ENCODE assay signal across 10 cellular contexts in genomic region chr9:136572003-136572595, GRCh38. TPM values are rescaled to one million over a fixed set of nuclear protein-coding genes. Genes with fewer than 3 reads are reported as not detected.
DNase-seq lines count a peak whose midpoint lies in the region; ATAC-seq, FAIRE-seq and TF ChIP-seq lines count a peak whose summit lies in the region.
"Had no signal": no experiment of that assay in that cellular context is flagged by ENCODE, and none has a peak within 500 bp of the region (broad histone marks: within the 10 kb centered on the region; RNA-seq: fewer than 3 reads in every experiment).

No MANE protein-coding gene starts in this region.

- no peaks in the 10 kb centered on the region for H3K27me3 ChIP-seq in ectodermal cell (ENCODE audit: control insufficient read depth, insufficient read depth, low read length, poor library complexity, severe bottlenecking)

- peaks cover 53% of the 10 kb centered on the region for H3K4me1 ChIP-seq in ectodermal cell (ENCODE audit: control insufficient read depth, insufficient read depth, low read length)

- ATAC-seq in HG03280 (IDR thresholded peaks at IDR 0.05; ENCODE audit: unreplicated experiment): no peak
- ATAC-seq: left colon had no signal

- no peaks in the 10 kb centered on the region for H3K36me3 ChIP-seq in ectodermal cell (ENCODE audit: control insufficient read depth, insufficient read depth, low read length)

- DNase-seq in kidney tubule cell (ENCODE audit: low spot score) (peak; percentile 95), urothelium cell line (ENCODE audit: low spot score) (peak; percentile 89), NCI-H1694 (lab: John Stamatoyannopoulos, UW) (no peak), NCI-H2081 (lab: John Stamatoyannopoulos, UW) (no peak)
- DNase-seq: activated CD4-positive, alpha-beta T cell treated with anti-CD3 and anti-CD28 coated beads, Interleukin-2, amount 50 U/mL, for 1 hour; KG1; left colon had no signal

- H3K27ac ChIP-seq in ectodermal cell (ENCODE audit: insufficient read depth, low read depth, low read length, poor library complexity, severe bottlenecking): peak overlapping the region; percentile 89

- H3K9me3 ChIP-seq in ectodermal cell (ENCODE audit: control insufficient read depth, low read length): no peaks in the 10 kb centered on the region

- H3K4me3 ChIP-seq in ectodermal cell (ENCODE audit: insufficient read depth, low read depth, low read length): peak overlapping the region; percentile 12

- no peak; the same call in 1 of the 2 replicates for TF ChIP-seq RAD21 in Ishikawa (IDR thresholded peaks at IDR 0.05; ENCODE audit: low read depth)

- peak; percentile 71 for FAIRE-seq in urothelium cell line (lab: Jason Lieb, UNC)

- WGBS in ectodermal cell, 2 experiments: 2% methylated on average over 13 of the region's 13 CpGs

- peak; percentile 93 for TF ChIP-seq EP300 in Ishikawa (IDR thresholded peaks at IDR 0.05; ENCODE audit: borderline replicate concordance)

TF ChIP-seq in Ishikawa, 13 proteins besides CTCF, POLR2A, EP300 and RAD21:
- TF ChIP-seq TAF1 (IDR thresholded peaks at IDR 0.05; ENCODE audit: low read depth): no peak
- TF ChIP-seq TEAD4 (IDR thresholded peaks at IDR 0.05): peak; percentile 100
- TF ChIP-seq, protein P1, sequence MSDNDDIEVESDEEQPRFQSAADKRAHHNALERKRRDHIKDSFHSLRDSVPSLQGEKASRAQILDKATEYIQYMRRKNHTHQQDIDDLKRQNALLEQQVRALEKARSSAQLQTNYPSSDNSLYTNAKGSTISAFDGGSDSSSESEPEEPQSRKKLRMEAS (IDR thresholded peaks at IDR 0.05): peak; percentile 64
- peak; percentile 93 for TF ChIP-seq NFIC (IDR thresholded peaks at IDR 0.05)
- TF ChIP-seq FOXM1 (IDR thresholded peaks at IDR 0.05; ENCODE audit: borderline replicate concordance, low read depth): peak; percentile 68; the same call in 1 of the 2 replicates
- peak; percentile 61 for TF ChIP-seq CREB1 (IDR thresholded peaks at IDR 0.05; ENCODE audit: low read depth)
- TF ChIP-seq USF1 (IDR thresholded peaks at IDR 0.05): no peak; the same call in 1 of the 2 replicates
- peak; percentile 50; the same call in 1 of the 2 replicates for TF ChIP-seq YY1 (IDR thresholded peaks at IDR 0.05; ENCODE audit: low read depth)
- peak; percentile 86 for TF ChIP-seq ZBTB7A (IDR thresholded peaks at IDR 0.05; ENCODE audit: low read depth)
- TF ChIP-seq TCF12 (IDR thresholded peaks at IDR 0.05; ENCODE audit: low read depth): peak; percentile 95

RNA-seq across cellular contexts. Expression of gene NOTCH1, which starts 26.3 kb away (rescaled TPM):
- polyA plus RNA-seq in ectodermal cell (2013, experiment 1 of 4): 24.9 TPM
- polyA plus RNA-seq in ectodermal cell (2013, experiment 2 of 4): 32.4 TPM
- 24.0 TPM for polyA plus RNA-seq in ectodermal cell (2013, experiment 3 of 4)
- 28.5 TPM for polyA plus RNA-seq in ectodermal cell (2013, experiment 4 of 4)

Comparison
In these comparisons a context has a peak if more than half of its experiments do, and no peak if none do; other contexts are left out.
1. DNase-seq: peak in kidney tubule cell (single experiment) and urothelium cell line (single experiment); none in NCI-H1694 (single experiment) and NCI-H2081 (0 of 2).